11 cellular contexts compared by ENCODE assay signal in the genomic region with DNA sequence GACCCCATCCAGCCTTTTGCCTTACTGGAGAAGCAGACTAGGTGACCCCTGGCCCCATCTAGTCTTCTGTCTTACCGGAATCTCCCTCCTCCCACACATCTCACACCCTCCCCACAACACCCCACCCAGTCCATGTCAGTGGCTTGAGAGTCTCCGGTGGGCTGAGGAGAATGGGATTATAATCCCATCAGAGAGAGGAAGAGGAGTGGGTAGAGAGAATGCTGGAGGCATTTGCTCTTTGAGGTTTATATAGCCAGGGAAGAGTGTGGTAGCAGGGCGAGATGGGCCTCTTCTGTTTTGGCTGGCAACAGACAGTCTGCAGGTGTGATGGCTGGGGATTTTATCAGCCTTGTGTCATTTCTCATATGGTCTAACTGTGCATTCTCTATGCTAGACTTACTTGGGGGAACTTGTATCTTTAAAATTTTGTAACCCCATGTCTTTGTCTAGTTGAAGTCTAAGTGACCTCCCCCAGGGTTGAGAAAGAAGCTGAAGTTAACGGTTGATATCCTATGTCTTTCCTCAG. TPM values are rescaled to one million over a fixed set of nuclear protein-coding genes. Genes with fewer than 3 reads are reported as not detected.
DNase-seq lines count a peak whose midpoint lies in the region; ATAC-seq and TF ChIP-seq lines count a peak whose summit lies in the region.
"Had no signal": no experiment of that assay in that cellular context is flagged by ENCODE, and none has a peak within 500 bp of the region (broad histone marks: within the 10 kb centered on the region; RNA-seq: fewer than 3 reads in every experiment).

No MANE protein-coding gene starts in this region.

- no peaks in the 10 kb centered on the region for H3K27me3 ChIP-seq in HL-60 (ENCODE audit: insufficient read depth, poor library complexity, severe bottlenecking)
- no peaks in the 10 kb centered on the region for H3K27me3 ChIP-seq in adrenal gland
- H3K27me3 ChIP-seq: testis had no signal

- DNase-seq in GM10266 (ENCODE audit: extremely low spot score): peak; percentile 51
- DNase-seq in HL-60 (ENCODE audit: low read depth in 1 of 2, low spot score in 1 of 2): peak; percentile 59 to 83
- no peak for DNase-seq in adrenal gland
- DNase-seq in left cardiac atrium: no peak
- DNase-seq in mesenteric fat pad (ENCODE audit: low spot score): no peak
- no peak for DNase-seq in Right ventricle myocardium inferior (ENCODE audit: missing footprints)
- no peak for DNase-seq in HEK293T (ENCODE audit: extremely low spot score)
- DNase-seq: CD4-positive, CD25-positive, alpha-beta regulatory T cell; MM.1S; testis had no signal

- H3K9me3 ChIP-seq in adrenal gland (replicated peaks in 1 of 3): no peaks in the 10 kb centered on the region
- H3K9me3 ChIP-seq: testis had no signal

- peak; percentile 39 for ATAC-seq in GM21576 (IDR thresholded peaks at IDR 0.05; ENCODE audit: unreplicated experiment)
- ATAC-seq in left cardiac atrium: no peak
- no peak for ATAC-seq in Right ventricle myocardium inferior

- 57 to 71% (median 63%) methylated on average over 4 of the region's 4 CpGs for WGBS in adrenal gland, 4 donors

- no peak for TF ChIP-seq POLR2A in adrenal gland (IDR thresholded peaks at IDR 0.05)

- TF ChIP-seq CTCF in GM10266 (IDR thresholded peaks at IDR 0.05; ENCODE audit: control insufficient read depth, insufficient read depth, low read depth, missing control alignments) (no peak), HL-60 (IDR thresholded peaks at IDR 0.05; ENCODE audit: insufficient read depth, low read length) (no peak), adrenal gland (IDR thresholded peaks at IDR 0.05) (no peak)

- CTCF ChIA-PET in HEK293T (lab: Yijun Ruan, JAX): interaction anchor here (1.0 kb wide), 1 partner anchor 100 kb away, joined by 3 read pairs; no protein-coding TSS in a partner anchor

- H3K27ac ChIP-seq in HL-60 (replicated peaks) (peak overlapping the region; percentile 90), adrenal gland (peak overlapping the region in 3 of 5 donors; percentile 7 to 67 (median 47))
- H3K27ac ChIP-seq: testis had no signal

- peaks cover 2 to 43% of the 10 kb centered on the region in 2 donors for H3K4me1 ChIP-seq in adrenal gland (replicated peaks in 1 of 2)

- intact Hi-C loops in adrenal gland (cut with DNase I) (loop anchor here in 1 of 2 donors (5.0 kb wide), 1 partner anchor 68 kb away; no protein-coding TSS in a partner anchor), left cardiac atrium (cut with DNase I) (no loop called here), Right ventricle myocardium inferior (cut with DNase I) (no loop called here)

- POLR2A ChIA-PET in HEK293T (lab: Yijun Ruan, JAX): no interaction called here

- peaks cover 0 to 19% of the 10 kb centered on the region in 2 donors for H3K36me3 ChIP-seq in adrenal gland (replicated peaks in 1 of 2)

- peak overlapping the region; percentile 66 for H3K4me3 ChIP-seq in HL-60 (replicated peaks; ENCODE audit: insufficient read depth, low read length)
- no peak overlapping the region for H3K4me3 ChIP-seq in adrenal gland
- H3K4me3 ChIP-seq: testis had no signal

TF ChIP-seq in HEK293T, 16 proteins besides CTCF, POLR2A, EP300 and RAD21:
- TF ChIP-seq SUZ12 (IDR thresholded peaks at IDR 0.05): no peak
- no peak for TF ChIP-seq FOXM1 (IDR thresholded peaks at IDR 0.05; ENCODE audit: borderline replicate concordance)
- no peak for TF ChIP-seq ARNT (IDR thresholded peaks at IDR 0.05)
- TF ChIP-seq CTBP1 (IDR thresholded peaks at IDR 0.05; ENCODE audit: borderline replicate concordance): no peak
- TF ChIP-seq, protein P1, sequence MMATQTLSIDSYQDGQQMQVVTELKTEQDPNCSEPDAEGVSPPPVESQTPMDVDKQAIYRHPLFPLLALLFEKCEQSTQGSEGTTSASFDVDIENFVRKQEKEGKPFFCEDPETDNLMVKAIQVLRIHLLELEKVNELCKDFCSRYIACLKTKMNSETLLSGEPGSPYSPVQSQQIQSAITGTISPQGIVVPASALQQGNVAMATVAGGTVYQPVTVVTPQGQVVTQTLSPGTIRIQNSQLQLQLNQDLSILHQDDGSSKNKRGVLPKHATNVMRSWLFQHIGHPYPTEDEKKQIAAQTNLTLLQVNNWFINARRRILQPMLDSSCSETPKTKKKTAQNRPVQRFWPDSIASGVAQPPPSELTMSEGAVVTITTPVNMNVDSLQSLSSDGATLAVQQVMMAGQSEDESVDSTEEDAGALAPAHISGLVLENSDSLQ (IDR thresholded peaks at IDR 0.05): no peak

RNA-seq across cellular contexts. Expression of gene GRAMD1B, which starts 50.3 kb away (rescaled TPM):
- total RNA-seq in adrenal gland (1,000 to 10,000 TPM in 1 of 8 donors, 100 to 1,000 TPM in 7; 178 to 1,898 (median 285) TPM), left cardiac atrium (1 to 10 TPM; 2.8 to 3.1 TPM), mesenteric fat pad (7.7 TPM), Right ventricle myocardium inferior (17.6 TPM)
- polyA plus RNA-seq in adrenal gland: 100 to 1,000 TPM; 101 to 721 (median 114) TPM

Comparison
In these comparisons a context has a peak if more than half of its experiments do, and no peak if none do; other contexts are left out.
1. DNase-seq: peak in GM10266 (single experiment) and HL-60 (2 of 2); none in adrenal gland (0 of 7), left cardiac atrium (single experiment), mesenteric fat pad (single experiment), Right ventricle myocardium inferior (single experiment) and HEK293T (single experiment).